ENCODE assay signal across 4 cellular contexts in the genomic region with DNA sequence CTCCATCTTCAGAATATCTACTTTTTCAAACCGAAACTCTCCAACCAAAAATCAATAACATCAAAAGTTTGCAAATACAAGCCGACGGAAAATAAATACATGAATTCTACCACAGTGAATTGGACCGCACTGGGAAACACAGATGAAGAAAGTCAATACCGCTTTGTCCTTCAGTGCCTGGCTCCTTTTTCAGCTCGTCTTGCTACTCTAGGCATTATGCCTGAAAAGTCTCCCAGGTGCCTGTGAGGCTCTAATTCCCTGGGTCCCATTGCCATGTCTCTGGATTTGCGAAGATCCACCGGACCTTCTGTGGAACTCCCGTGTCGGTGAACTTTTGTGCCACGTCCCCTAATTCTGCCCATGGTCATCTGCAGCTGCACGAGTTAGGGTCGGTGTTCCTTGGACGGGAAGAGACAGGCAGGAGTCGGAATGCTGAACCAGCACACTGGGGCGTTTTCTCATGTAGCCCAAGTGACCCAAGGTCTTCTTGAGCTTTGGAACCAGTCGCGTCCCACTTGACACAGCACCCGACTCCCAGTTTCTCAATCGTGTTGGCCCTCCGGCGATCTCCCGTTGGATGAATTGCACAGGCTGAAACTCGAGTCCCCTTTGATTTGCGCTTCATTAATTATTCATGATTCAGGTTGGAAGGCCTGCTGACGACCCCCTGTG. TPM values are rescaled to one million over a fixed set of nuclear protein-coding genes. Genes with fewer than 3 reads are reported as not detected.
"Had no signal": no experiment of that assay in that cellular context is flagged by ENCODE, and none has a peak within 500 bp of the region (broad histone marks: within the 10 kb centered on the region; RNA-seq: fewer than 3 reads in every experiment).

No MANE protein-coding gene starts in this region.

RNA-seq across cellular contexts. Expression of a gene that starts 8.6 kb away (rescaled TPM):
- total RNA-seq: MCF 10A, NCI-H460, PC-3, SK-MEL-5 had no signal
